3 cellular contexts compared by ENCODE assay signal in genomic region chr3:55824406-55824805, GRCh38.
"Had no signal": no experiment of that assay in that cellular context is flagged by ENCODE, and none has a peak within 500 bp of the region (broad histone marks: within the 10 kb centered on the region; RNA-seq: fewer than 3 reads in every experiment).

No MANE protein-coding gene starts in this region.

- H3K4me3 ChIP-seq: GM12878 had no signal

- DNase-seq: GDM1, GF-D8 had no signal

- ATAC-seq: GM12878 had no signal
